Comparison of ENCODE assay signal across 1 cellular context in genomic region chr12:54191550-54192022, GRCh38.
TF ChIP-seq lines count a peak whose summit lies in the region.

No MANE protein-coding gene starts in this region.

TF ChIP-seq in GM12878, 131 proteins besides CTCF, POLR2A, EP300 and RAD21 (continued from another document and continues in another):
- TF ChIP-seq HSF1 (IDR thresholded peaks at IDR 0.05; ENCODE audit: low read depth, low read length) (no peak), RCOR1 (conservative IDR thresholded peaks at IDR 0.05; ENCODE audit: low read depth, low read length) (no peak), SREBF1 (IDR thresholded peaks at IDR 0.05; ENCODE audit: low read length) (no peak), ELK1 (IDR thresholded peaks at IDR 0.05; ENCODE audit: low read depth, low read length) (0 out of 2 replicates have a peak, but pooled peaks have one; percentile 34), CHD1 (IDR thresholded peaks at IDR 0.05; ENCODE audit: low read depth, low read length) (no peak), EED (IDR thresholded peaks at IDR 0.05; ENCODE audit: low read depth) (no peak), KAT2A (conservative IDR thresholded peaks at IDR 0.05; ENCODE audit: control insufficient read depth, low read depth, low read length) (no peak), ZBTB11 (CRISPR knock-in tag; IDR thresholded peaks at IDR 0.05) (no peak), NR2C1 (IDR thresholded peaks at IDR 0.05) (no peak), RELB (IDR thresholded peaks at IDR 0.05; ENCODE audit: low read depth) (0 out of 2 replicates have a peak, but pooled peaks have one; percentile 32), SP1 (IDR thresholded peaks at IDR 0.05; ENCODE audit: low read depth, low read length) (no peak), TBL1XR1 (IDR thresholded peaks at IDR 0.05; ENCODE audit: low read depth, low read length) (no peak), BCL11A (IDR thresholded peaks at IDR 0.05; ENCODE audit: low read depth, low read length) (no peak), ZSCAN29 (IDR thresholded peaks at IDR 0.05) (no peak), EGR1 (IDR thresholded peaks at IDR 0.05; ENCODE audit: borderline replicate concordance in 1 of 2, low read depth in 2 of 2, low read length in 2 of 2) (no peak), MAX (IDR thresholded peaks at IDR 0.05; ENCODE audit: low read depth, low read length) (no peak), YBX1 (IDR thresholded peaks at IDR 0.05) (no peak), TCF12 (IDR thresholded peaks at IDR 0.05; ENCODE audit: low read depth, low read length) (no peak), BCLAF1 (IDR thresholded peaks at IDR 0.05) (no peak), TCF7 (IDR thresholded peaks at IDR 0.05; ENCODE audit: borderline replicate concordance) (no peak), ATF7 (IDR thresholded peaks at IDR 0.05; ENCODE audit: low read depth) (no peak), ZNF687 (IDR thresholded peaks at IDR 0.05) (no peak), CREB1 (IDR thresholded peaks at IDR 0.05; ENCODE audit: low read depth) (0 out of 2 replicates have a peak, but pooled peaks have one; percentile 18), SUZ12 (IDR thresholded peaks at IDR 0.05; ENCODE audit: unreplicated experiment) (no peak), ZZZ3 (IDR thresholded peaks at IDR 0.05; ENCODE audit: control insufficient read depth, insufficient read length, low read depth) (no peak), USF2 (IDR thresholded peaks at IDR 0.05; ENCODE audit: borderline replicate concordance, low read depth, low read length) (no peak), ZBTB4 (CRISPR knock-in tag; IDR thresholded peaks at IDR 0.05) (no peak), KDM1A (IDR thresholded peaks at IDR 0.05; ENCODE audit: borderline replicate concordance) (no peak), E4F1 (IDR thresholded peaks at IDR 0.05; ENCODE audit: borderline replicate concordance, partially characterized antibody) (no peak), JUNB (IDR thresholded peaks at IDR 0.05) (no peak), IKZF1 (conservative IDR thresholded peaks at IDR 0.05) (no peak), ZNF24 (IDR thresholded peaks at IDR 0.05) (no peak), NR2F1 (conservative IDR thresholded peaks at IDR 0.05) (no peak), PKNOX1 (IDR thresholded peaks at IDR 0.05) (no peak), NFXL1 (IDR thresholded peaks at IDR 0.05; ENCODE audit: borderline replicate concordance) (no peak)
